In genomic region chr17:71192848-71193247, GRCh38 we compare ENCODE assay signal across 21 cellular contexts.
"Had no signal": no experiment of that assay in that cellular context is flagged by ENCODE, and none has a peak within 500 bp of the region (broad histone marks: within the 10 kb centered on the region; RNA-seq: fewer than 3 reads in every experiment).

No MANE protein-coding gene starts in this region.

- H3K27me3 Mint-ChIP-seq: naive B cell had no signal

- H3K27ac Mint-ChIP-seq: naive B cell, nephron had no signal

- H3K9ac ChIP-seq: parathyroid adenoma had no signal

- H3K27me3 ChIP-seq: dorsolateral prefrontal cortex, left lung, stomach had no signal

- H3K4me1 ChIP-seq: left lung, lower lobe of right lung, parathyroid adenoma, prostate gland, stomach had no signal

- H3K27ac ChIP-seq: dorsolateral prefrontal cortex, left lung, lower lobe of right lung, parathyroid adenoma, prostate gland, stomach, thoracic aorta, transverse colon had no signal

- H3K9me3 ChIP-seq: left lung, lower lobe of right lung, prostate gland, stomach, thoracic aorta, transverse colon had no signal

- H3K4me3 ChIP-seq: dorsolateral prefrontal cortex, left lung, lower lobe of right lung, prostate gland, stomach, thoracic aorta, transverse colon had no signal

- H3K4me1 Mint-ChIP-seq: naive B cell, nephron had no signal

- H2AFZ ChIP-seq: parathyroid adenoma had no signal

- H3K4me3 Mint-ChIP-seq: naive B cell, nephron had no signal

- H3K36me3 Mint-ChIP-seq: naive B cell had no signal

- DNase-seq: caudate nucleus; cortex of kidney; dorsolateral prefrontal cortex; effector CD8-positive, alpha-beta T cell; head of caudate nucleus; hippocampal formation; left lung; lower lobe of right lung; mesendoderm; naive B cell; occipital lobe; stimulated activated CD4-positive, alpha-beta T cell treated with anti-CD3 and anti-CD28 coated beads, Interleukin-2, amount 100 ng/mL, for 24 hours; stimulated activated CD4-positive, alpha-beta T cell treated with anti-CD3 and anti-CD28 coated beads, Interleukin-4, amount 100 ng/mL, for 4 hours; stimulated activated naive CD4-positive, alpha-beta T cell; stomach; substantia nigra; transverse colon had no signal

- H3K36me3 ChIP-seq: left lung, lower lobe of right lung, prostate gland, stomach, thoracic aorta, transverse colon had no signal
